ENCODE assay signal across 8 cellular contexts in the genomic region with DNA sequence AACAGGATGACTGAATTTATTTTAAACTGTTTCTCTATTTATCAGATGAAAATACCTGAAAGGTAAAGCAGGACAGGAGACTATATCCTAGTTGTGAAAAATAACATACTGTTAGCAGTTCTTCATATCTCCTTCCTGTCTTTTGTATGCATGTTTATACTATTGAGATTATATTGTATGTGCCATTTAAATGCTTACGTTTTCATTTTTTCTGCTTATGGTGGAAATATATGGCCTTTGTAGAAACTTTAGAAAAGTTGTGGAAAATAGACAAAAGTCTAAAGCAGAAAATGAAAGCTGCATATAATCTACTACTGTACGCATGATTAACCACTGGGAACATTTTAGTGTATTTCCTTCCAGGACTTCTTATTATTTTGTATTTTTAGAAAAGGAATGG. TPM values are rescaled to one million over a fixed set of nuclear protein-coding genes. Genes with fewer than 3 reads are reported as not detected.
DNase-seq lines count a peak whose midpoint lies in the region; ATAC-seq and TF ChIP-seq lines count a peak whose summit lies in the region.

No MANE protein-coding gene starts in this region.

- peak overlapping the region; percentile 96 for H3K4me3 Mint-ChIP-seq in GM23338
- peak overlapping the region; percentile 95 for H3K4me3 Mint-ChIP-seq in activated CD4-positive, alpha-beta memory T cell treated with anti-CD3 and anti-CD28 coated beads for 36 hours

- H3K27me3 Mint-ChIP-seq in GM23338 (ENCODE audit: insufficient read depth, low read depth, poor library complexity): peaks cover 38% of the 10 kb centered on the region
- peaks cover 12% of the 10 kb centered on the region for H3K27me3 Mint-ChIP-seq in activated CD4-positive, alpha-beta memory T cell treated with anti-CD3 and anti-CD28 coated beads for 36 hours

- no peaks in the 10 kb centered on the region for H4K20me1 ChIP-seq in GM23338 (replicated peaks; ENCODE audit: insufficient read depth)

- no peaks in the 10 kb centered on the region for H3K9me3 Mint-ChIP-seq in GM23338
- no peaks in the 10 kb centered on the region for H3K9me3 Mint-ChIP-seq in activated CD4-positive, alpha-beta memory T cell treated with anti-CD3 and anti-CD28 coated beads for 36 hours

- CTCF ChIA-PET in activated CD4-positive, alpha-beta memory T cell treated with anti-CD3 and anti-CD28 coated beads for 36 hours (lab: Charles Lee): interaction anchor here (0.6 to 2.2 kb wide), 3 partner anchors 46 to 188 kb away, joined by 3 to 8 read pairs (median 4); no protein-coding TSS in a partner anchor

- H3K27me3 ChIP-seq in GM23338 (ENCODE audit: insufficient read depth) (peaks cover 50% of the 10 kb centered on the region), right cardiac atrium (ENCODE audit: control insufficient read depth, insufficient read depth) (no peaks in the 10 kb centered on the region), skeletal muscle satellite cell (ENCODE audit: control insufficient read depth, insufficient read depth, low read length) (peaks cover 14% of the 10 kb centered on the region)

- H3K36me3 ChIP-seq in GM23338 (ENCODE audit: insufficient read depth) (no peaks in the 10 kb centered on the region), skeletal muscle satellite cell (ENCODE audit: insufficient read depth, low read length) (no peaks in the 10 kb centered on the region)

- H3K4me1 Mint-ChIP-seq in GM23338: peaks cover 20% of the 10 kb centered on the region
- peaks cover 26% of the 10 kb centered on the region for H3K4me1 Mint-ChIP-seq in activated CD4-positive, alpha-beta memory T cell treated with anti-CD3 and anti-CD28 coated beads for 36 hours (ENCODE audit: low read depth)

- WGBS in right cardiac atrium: 30% methylated on average over 2 of the region's 2 CpGs

- no peak overlapping the region for H3K27ac ChIP-seq in GM23338 (ENCODE audit: low read depth)
- no peak overlapping the region for H3K27ac ChIP-seq in right cardiac atrium (ENCODE audit: low read length)

- H3K4me3 ChIP-seq in GM23338 (peak overlapping the region; percentile 86), right cardiac atrium (ENCODE audit: low read length) (peak overlapping the region; percentile 78), skeletal muscle satellite cell (ENCODE audit: low read length) (peak overlapping the region; percentile 90)

- no peaks in the 10 kb centered on the region; the same call in 2 of the 3 replicates for H3K36me3 Mint-ChIP-seq in GM23338 (ENCODE audit: low read depth)
- H3K36me3 Mint-ChIP-seq in activated CD4-positive, alpha-beta memory T cell treated with anti-CD3 and anti-CD28 coated beads for 36 hours: no peaks in the 10 kb centered on the region

- ATAC-seq in GM23338 (no peak), right cardiac atrium (no peak), HG03095 (IDR thresholded peaks at IDR 0.05; ENCODE audit: unreplicated experiment) (no peak)

- H3K4me1 ChIP-seq in GM23338 (ENCODE audit: insufficient read depth) (peaks cover 10% of the 10 kb centered on the region; the same call in 1 of the 2 replicates), right cardiac atrium (ENCODE audit: control insufficient read depth, insufficient read depth, low read length) (no peaks in the 10 kb centered on the region), skeletal muscle satellite cell (ENCODE audit: control insufficient read depth, insufficient read depth, low read length) (peaks cover 9% of the 10 kb centered on the region)

- peaks cover 7% of the 10 kb centered on the region for H3K79me2 ChIP-seq in GM23338 (replicated peaks; ENCODE audit: insufficient read depth)

- H3K27ac Mint-ChIP-seq in GM23338: no peak overlapping the region
- H3K27ac Mint-ChIP-seq in activated CD4-positive, alpha-beta memory T cell treated with anti-CD3 and anti-CD28 coated beads for 36 hours: no peak overlapping the region

- no peaks in the 10 kb centered on the region for H3K9me2 ChIP-seq in GM23338 (ENCODE audit: insufficient read depth)

- H3K9ac ChIP-seq in skeletal muscle satellite cell (ENCODE audit: low read depth, low read length): no peak overlapping the region

- intact Hi-C loops in activated CD4-positive, alpha-beta memory T cell treated with anti-CD3 and anti-CD28 coated beads for 36 hours (cut with micrococcal nuclease): loop anchor here (2.0 kb wide), 2 partner anchors 189 to 355 kb away; partner anchors contain the start of genes IFT80 and SMC4
- intact Hi-C loops in right cardiac atrium (cut with DNase I): loop anchor here in 1 of 4 donors (10.0 kb wide), 1 partner anchor 171 kb away; no protein-coding TSS in a partner anchor

- H3F3A ChIP-seq in GM23338 (replicated peaks; ENCODE audit: low read depth): no peaks in the 10 kb centered on the region

- POLR2A ChIA-PET in activated CD4-positive, alpha-beta memory T cell treated with anti-CD3 and anti-CD28 coated beads for 36 hours (lab: Charles Lee): interaction anchor here (0.8 to 3.0 kb wide), 3 partner anchors 48 to 469 kb away, joined by 3 to 12 read pairs (median 4); partner anchors contain the start of gene TRIM59

- TF ChIP-seq CTCF in GM23338 (conservative IDR thresholded peaks at IDR 0.05; ENCODE audit: low read depth in 2 of 2): no peak

- H3K9me3 ChIP-seq in right cardiac atrium (ENCODE audit: control insufficient read depth, low read length) (no peaks in the 10 kb centered on the region), skeletal muscle satellite cell (replicated peaks; ENCODE audit: low read length) (no peaks in the 10 kb centered on the region)

- no peak for DNase-seq in GM23338 (ENCODE audit: low spot score)
- no peak for DNase-seq in activated CD4-positive, alpha-beta memory T cell treated with anti-CD3 and anti-CD28 coated beads for 36 hours
- no peak for DNase-seq in right cardiac atrium
- no peak for DNase-seq in DMS53 treated with DMSO at 0.1 percent for 48 hours (lab: John Stamatoyannopoulos, UW; ENCODE audit: unreplicated experiment)
- DNase-seq in cortex of kidney (lab: John Stamatoyannopoulos, UW): no peak
- DNase-seq in DMS153 (lab: John Stamatoyannopoulos, UW): no peak

- H3K4me2 ChIP-seq in GM23338 (peak overlapping the region; percentile 91), skeletal muscle satellite cell (ENCODE audit: low read length) (peak overlapping the region; percentile 98)

- no peak overlapping the region; the same call in 1 of the 2 replicates for H2AFZ ChIP-seq in GM23338

TF ChIP-seq in GM23338, 12 proteins besides CTCF, POLR2A, EP300 and RAD21 (continues in another document):
- TF ChIP-seq EZH2 (IDR thresholded peaks at IDR 0.05; ENCODE audit: low read depth, unreplicated experiment) (no peak), JUNB (IDR thresholded peaks at IDR 0.05; ENCODE audit: unreplicated experiment) (no peak), EZH2phosphoT487 (IDR thresholded peaks at IDR 0.05; ENCODE audit: unreplicated experiment) (no peak), ZNF114 (CRISPR knock-in tag; IDR thresholded peaks at IDR 0.05) (no peak)

RNA-seq across cellular contexts. Expression of gene PPM1L, which starts 2.1 kb away (rescaled TPM):
- 20.9 and 26.4 TPM in 2 replicates for total RNA-seq in GM23338 (2014; rRNA removed; shearing (Covaris generic))
- polyA plus RNA-seq in GM23338 (2016; fragmentation: Nextera tagmentation; extraction: Ambion mirVana) (2.9 and 3.9 TPM in 2 replicates), right cardiac atrium (6.1 TPM)
- 1 to 10 TPM; 2.2 to 2.7 TPM for total RNA-seq in activated CD4-positive, alpha-beta memory T cell treated with anti-CD3 and anti-CD28 coated beads for 36 hours
- 10 to 100 TPM; 23.4 to 31.7 (median 27.2) TPM for total RNA-seq in right cardiac atrium
- total RNA-seq in skeletal muscle satellite cell (2012; rRNA removed): 1.5 and 2.2 TPM in 2 replicates
